1 cellular context compared by ENCODE assay signal in genomic region chr19:35206379-35206778, GRCh38.
TF ChIP-seq lines count a peak whose summit lies in the region.

No MANE protein-coding gene starts in this region.

TF ChIP-seq in HepG2, 621 proteins besides CTCF, POLR2A, EP300 and RAD21:
- TF ChIP-seq FOXJ3 (CRISPR knock-in tag; IDR thresholded peaks at IDR 0.05; ENCODE audit: borderline replicate concordance) (no peak), ZNF329 (CRISPR knock-in tag; IDR thresholded peaks at IDR 0.05; ENCODE audit: low read depth) (peak; percentile 98)
